Comparison of ENCODE assay signal across 19 cellular contexts in the genomic region with DNA sequence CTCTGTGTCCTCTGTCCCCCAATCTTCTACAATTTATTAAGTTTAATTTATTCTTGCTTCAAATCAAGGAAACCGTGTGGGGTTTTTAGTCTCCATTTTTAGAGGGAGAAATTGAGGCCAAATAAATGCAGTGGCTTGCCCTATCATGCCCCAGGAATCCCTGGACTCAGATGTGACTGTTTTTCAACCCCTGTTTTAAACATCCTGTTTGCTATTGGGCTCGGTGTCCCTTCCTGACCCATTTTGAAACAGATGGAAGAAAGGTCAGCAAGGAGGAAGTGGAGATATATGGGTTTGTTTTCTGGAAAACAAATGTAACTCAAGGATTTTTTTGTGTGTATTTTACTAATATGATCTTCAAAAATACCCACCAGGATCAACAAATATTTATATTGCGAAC.
"Had no signal": no experiment of that assay in that cellular context is flagged by ENCODE, and none has a peak within 500 bp of the region (broad histone marks: within the 10 kb centered on the region; RNA-seq: fewer than 3 reads in every experiment).

No MANE protein-coding gene starts in this region.

- H3K36me3 Mint-ChIP-seq: activated naive CD8-positive, alpha-beta T cell; naive thymus-derived CD8-positive, alpha-beta T cell; WTC11 had no signal

- H2AFZ ChIP-seq: parathyroid adenoma had no signal

- H3K9ac ChIP-seq: parathyroid adenoma had no signal

- H3K27ac ChIP-seq: esophagus muscularis mucosa, neutrophil, parathyroid adenoma, sigmoid colon, upper lobe of right lung had no signal

- H3K4me1 Mint-ChIP-seq: activated CD4-positive, alpha-beta T cell treated with anti-CD3 and anti-CD28 coated beads for 36 hours; WTC11 had no signal

- H3K36me3 ChIP-seq: esophagus muscularis mucosa, neutrophil, sigmoid colon, upper lobe of right lung had no signal

- FAIRE-seq: bronchial epithelial cell, TTC549 had no signal

- H3K9me3 ChIP-seq: esophagus muscularis mucosa, mucosa of descending colon, neutrophil, sigmoid colon, upper lobe of right lung had no signal

- H3K79me2 ChIP-seq: parathyroid adenoma had no signal

- H3K27me3 ChIP-seq: esophagus muscularis mucosa, neutrophil, sigmoid colon, upper lobe of right lung had no signal

- H3K4me3 ChIP-seq: esophagus muscularis mucosa, mucosa of descending colon, sigmoid colon, upper lobe of right lung had no signal

- H3K4me1 ChIP-seq: esophagus muscularis mucosa, parathyroid adenoma, upper lobe of right lung had no signal

- DNase-seq: activated CD4-positive, alpha-beta T cell treated with anti-CD3 and anti-CD28 coated beads for 36 hours; activated CD4-positive, alpha-beta T cell treated with anti-CD3 and anti-CD28 coated beads, Interleukin-2, amount 50 U/mL, for 48 hours; activated gamma-delta T cell treated with Interleukin-2 at 50 U/mL for 16 hours; cerebellar nuclear complex; cortex of kidney; left colon; mucosa of descending colon; naive thymus-derived CD8-positive, alpha-beta T cell; sigmoid colon; stimulated activated naive CD4-positive, alpha-beta T cell; upper lobe of right lung had no signal

- H3K4me3 Mint-ChIP-seq: activated CD4-positive, alpha-beta T cell treated with anti-CD3 and anti-CD28 coated beads for 36 hours; activated naive CD8-positive, alpha-beta T cell; naive thymus-derived CD8-positive, alpha-beta T cell; T-helper 2 cell treated with Interferon-gamma antibody and Interleukin-4, amounts not matched to agents 5 μg/mL and 100 μg/mL, for 36 hours; WTC11 had no signal

- H3K9me3 Mint-ChIP-seq: WTC11 had no signal

- H3K27ac Mint-ChIP-seq: activated CD4-positive, alpha-beta T cell treated with anti-CD3 and anti-CD28 coated beads for 36 hours; activated naive CD8-positive, alpha-beta T cell; naive thymus-derived CD8-positive, alpha-beta T cell; T-helper 2 cell treated with Interferon-gamma antibody and Interleukin-4, amounts not matched to agents 5 μg/mL and 100 μg/mL, for 36 hours; WTC11 had no signal
